In the genomic region with DNA sequence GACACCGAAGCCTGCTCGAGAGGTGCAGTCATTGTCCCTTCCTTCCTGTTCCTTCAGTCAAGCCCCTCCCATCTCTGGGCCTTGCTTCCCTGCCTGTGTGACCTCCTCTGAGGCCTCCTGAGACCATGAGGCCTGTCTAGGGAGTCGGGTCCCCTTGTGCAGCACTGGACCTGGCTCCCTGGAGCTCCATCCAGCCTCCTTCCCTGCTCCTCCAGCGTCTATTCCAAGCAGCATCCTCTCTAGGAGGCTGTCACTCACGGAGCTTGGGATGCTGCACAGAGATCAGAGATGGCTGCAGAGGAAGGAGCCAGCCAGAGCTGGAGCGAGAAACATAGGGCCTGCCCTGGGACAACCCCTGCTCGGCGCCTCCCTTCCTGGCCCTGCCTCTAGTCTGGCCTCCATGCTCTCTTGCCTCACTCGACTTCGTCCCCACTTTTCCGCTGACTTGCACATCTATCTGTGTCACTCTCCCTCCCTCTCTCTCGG, we compare ENCODE assay signal across 23 cellular contexts.
DNase-seq lines count a peak whose midpoint lies in the region; TF ChIP-seq lines count a peak whose summit lies in the region.
"Had no signal": no experiment of that assay in that cellular context is flagged by ENCODE, and none has a peak within 500 bp of the region (broad histone marks: within the 10 kb centered on the region; RNA-seq: fewer than 3 reads in every experiment).

No MANE protein-coding gene starts in this region.

- H3K14ac ChIP-seq in H9 (ENCODE audit: insufficient read depth, low read length) = no peak overlapping the region

- no peak overlapping the region for H3K4me3 Mint-ChIP-seq in activated CD4-positive, alpha-beta memory T cell treated with anti-CD3 and anti-CD28 coated beads, Interleukin-2, amount 10 ng/mL, durations not matched to agents 7 days and 5 days
- H3K4me3 Mint-ChIP-seq in activated CD4-positive, alpha-beta memory T cell treated with anti-CD3 and anti-CD28 coated beads for 36 hours = no peak overlapping the region
- no peak overlapping the region for H3K4me3 Mint-ChIP-seq in H9
- H3K4me3 Mint-ChIP-seq in HFFc6 = no peak overlapping the region

- no peak overlapping the region for H2AFZ ChIP-seq in H9 (ENCODE audit: low read length)
- H2AFZ ChIP-seq: parathyroid adenoma had no signal

- H3K56ac ChIP-seq in H9 (ENCODE audit: insufficient read length, low read depth, low read length) = no peak overlapping the region

- POLR2A ChIA-PET in activated CD4-positive, alpha-beta memory T cell treated with anti-CD3 and anti-CD28 coated beads, Interleukin-2, amount 10 ng/mL, durations not matched to agents 7 days and 5 days (lab: Charles Lee) = no interaction called here
- POLR2A ChIA-PET in activated CD4-positive, alpha-beta memory T cell treated with anti-CD3 and anti-CD28 coated beads for 36 hours (lab: Charles Lee) = no interaction called here
- POLR2A ChIA-PET in RWPE1 (lab: Yijun Ruan, JAX; ENCODE audit: low non-redundant PET) = no interaction called here

- no peak overlapping the region for H3K18ac ChIP-seq in H9 (ENCODE audit: insufficient read length, low read depth, low read length)

- H3K27ac Mint-ChIP-seq in activated CD4-positive, alpha-beta memory T cell treated with anti-CD3 and anti-CD28 coated beads, Interleukin-2, amount 10 ng/mL, durations not matched to agents 7 days and 5 days = no peak overlapping the region
- no peak overlapping the region for H3K27ac Mint-ChIP-seq in activated CD4-positive, alpha-beta memory T cell treated with anti-CD3 and anti-CD28 coated beads for 36 hours
- no peak overlapping the region; a peak in 1 of 7 replicates for H3K27ac Mint-ChIP-seq in H9
- no peak overlapping the region for H3K27ac Mint-ChIP-seq in HFFc6
- H3K27ac Mint-ChIP-seq: activated T-helper 2 cell treated with anti-CD3 and anti-CD28 coated beads, Interferon-gamma antibody, Interleukin-2, Interleukin-4, amounts not matched to agents 10 μg/mL and 5 μg/mL and 100 μg/mL, durations not matched to agents 14 hours and 24 hours and 36 hours had no signal

- no peak overlapping the region for H2BK120ac ChIP-seq in H9 (ENCODE audit: low read depth, low read length, poor library complexity, severe bottlenecking)

- peaks cover 10% of the 10 kb centered on the region for H3K4me1 Mint-ChIP-seq in activated CD4-positive, alpha-beta memory T cell treated with anti-CD3 and anti-CD28 coated beads, Interleukin-2, amount 10 ng/mL, durations not matched to agents 7 days and 5 days
- H3K4me1 Mint-ChIP-seq in activated CD4-positive, alpha-beta memory T cell treated with anti-CD3 and anti-CD28 coated beads for 36 hours (ENCODE audit: low read depth) = peaks cover 11% of the 10 kb centered on the region
- H3K4me1 Mint-ChIP-seq in H9 (peaks cover 27 to 30% of the 10 kb centered on the region in 2 experiments), HFFc6 (ENCODE audit: low read depth) (no peaks in the 10 kb centered on the region)

- CTCF ChIA-PET in activated CD4-positive, alpha-beta memory T cell treated with anti-CD3 and anti-CD28 coated beads, Interleukin-2, amount 10 ng/mL, durations not matched to agents 7 days and 5 days (lab: Charles Lee) = no interaction called here
- CTCF ChIA-PET in activated CD4-positive, alpha-beta memory T cell treated with anti-CD3 and anti-CD28 coated beads for 36 hours (lab: Charles Lee) = no interaction called here
- CTCF ChIA-PET in RWPE1 (lab: Yijun Ruan, JAX) = no interaction called here

- no peaks in the 10 kb centered on the region for H3K79me1 ChIP-seq in H9 (ENCODE audit: insufficient read depth, low read depth, low read length, poor library complexity, severe bottlenecking)

- TF ChIP-seq POLR2A in sigmoid colon (IDR thresholded peaks at IDR 0.05) = no peak

- no peak overlapping the region for H3K4me3 ChIP-seq in sigmoid colon
- H3K4me3 ChIP-seq: adrenal gland, cardiac muscle cell, HAP-1, left ventricle myocardium inferior had no signal

- intact Hi-C loops in activated CD4-positive, alpha-beta memory T cell treated with anti-CD3 and anti-CD28 coated beads for 36 hours (cut with micrococcal nuclease) = no loop called here
- intact Hi-C loops in sigmoid colon (cut with DNase I) = no loop called here

- H3K27me3 ChIP-seq in sigmoid colon = no peaks in the 10 kb centered on the region
- no peaks in the 10 kb centered on the region for H3K27me3 ChIP-seq in H9 (ENCODE audit: insufficient read depth, low read length)
- H3K27me3 ChIP-seq: adrenal gland, cardiac muscle cell had no signal

- H3K4me2 ChIP-seq in H9 (ENCODE audit: insufficient read depth, insufficient read length, low read length) = no peak overlapping the region

- no peak overlapping the region for H4K91ac ChIP-seq in H9 (ENCODE audit: insufficient read length, low read depth, low read length)

- H3K9me3 Mint-ChIP-seq in activated CD4-positive, alpha-beta memory T cell treated with anti-CD3 and anti-CD28 coated beads, Interleukin-2, amount 10 ng/mL, durations not matched to agents 7 days and 5 days = no peaks in the 10 kb centered on the region
- H3K9me3 Mint-ChIP-seq in activated CD4-positive, alpha-beta memory T cell treated with anti-CD3 and anti-CD28 coated beads for 36 hours = no peaks in the 10 kb centered on the region
- H3K9me3 Mint-ChIP-seq in H9 (no peaks in the 10 kb centered on the region), HFFc6 (peaks cover 30% of the 10 kb centered on the region; the same call in 1 of the 2 replicates)
- H3K9me3 Mint-ChIP-seq: activated T-helper 2 cell treated with anti-CD3 and anti-CD28 coated beads, Interferon-gamma antibody, Interleukin-2, Interleukin-4, amounts not matched to agents 10 μg/mL and 5 μg/mL and 100 μg/mL, durations not matched to agents 14 hours and 24 hours and 36 hours had no signal

- H4K5ac ChIP-seq in H9 (ENCODE audit: insufficient read length, low read depth, low read length) = no peak overlapping the region

- peaks cover 0 to 22% (median 16%) of the 10 kb centered on the region in 4 donors for H3K4me1 ChIP-seq in sigmoid colon
- H3K4me1 ChIP-seq in H9 (ENCODE audit: insufficient read depth, low read length) = no peaks in the 10 kb centered on the region
- H3K4me1 ChIP-seq: adrenal gland, HAP-1, left ventricle myocardium inferior, parathyroid adenoma had no signal

- no peak overlapping the region for H3T11ph ChIP-seq in H9 (ENCODE audit: low read length)

- H2AK5ac ChIP-seq in H9 (ENCODE audit: insufficient read length, low read length) = no peak overlapping the region

- no peak overlapping the region for H2BK15ac ChIP-seq in H9 (ENCODE audit: low read depth, low read length)

- no peaks in the 10 kb centered on the region for H3K79me2 ChIP-seq in H9 (ENCODE audit: insufficient read depth, low read length)
- H3K79me2 ChIP-seq: parathyroid adenoma had no signal

- no peaks in the 10 kb centered on the region for H3K36me3 ChIP-seq in sigmoid colon
- H3K36me3 ChIP-seq: adrenal gland, cardiac muscle cell, HAP-1, left ventricle myocardium inferior had no signal

- no peak overlapping the region for H3K23ac ChIP-seq in H9 (ENCODE audit: insufficient read length, low read depth, low read length)

- WGBS in sigmoid colon, 2 donors = 72 to 75% methylated on average over 12 of the region's 12 CpGs
- no CpG with 5 or more reads among the region's 12 CpGs for WGBS in H9 (ENCODE audit: extremely low coverage, insufficient read length, low lambda C conversion rate)

- H3K27me3 Mint-ChIP-seq in activated CD4-positive, alpha-beta memory T cell treated with anti-CD3 and anti-CD28 coated beads, Interleukin-2, amount 10 ng/mL, durations not matched to agents 7 days and 5 days = no peaks in the 10 kb centered on the region
- no peaks in the 10 kb centered on the region for H3K27me3 Mint-ChIP-seq in activated CD4-positive, alpha-beta memory T cell treated with anti-CD3 and anti-CD28 coated beads for 36 hours
- no peaks in the 10 kb centered on the region; the same call in none of the 2 replicates for H3K27me3 Mint-ChIP-seq in H9 (ENCODE audit: low read depth)
- peaks cover 4% of the 10 kb centered on the region for H3K27me3 Mint-ChIP-seq in HFFc6 (ENCODE audit: insufficient read depth)

- no peak overlapping the region for H2BK12ac ChIP-seq in H9 (ENCODE audit: insufficient read length, low read depth, low read length)

- H3K9ac ChIP-seq in H9 (ENCODE audit: extremely low read depth, insufficient read length, low read length) = no peak overlapping the region
- H3K9ac ChIP-seq: parathyroid adenoma had no signal

- no peaks in the 10 kb centered on the region for H3K23me2 ChIP-seq in H9 (ENCODE audit: insufficient read length, low read depth, low read length, poor library complexity, severe bottlenecking)

- no peak overlapping the region for H2BK20ac ChIP-seq in H9 (ENCODE audit: low read depth, low read length, poor library complexity, severe bottlenecking)

- TF ChIP-seq EP300 in sigmoid colon (IDR thresholded peaks at IDR 0.05) = no peak

- no peaks in the 10 kb centered on the region for H4K20me1 ChIP-seq in H9 (ENCODE audit: control insufficient read depth, insufficient read depth, insufficient read length)

- peak; percentile 14 for DNase-seq in activated CD4-positive, alpha-beta memory T cell treated with anti-CD3 and anti-CD28 coated beads, Interleukin-2, amount 10 ng/mL, durations not matched to agents 7 days and 5 days
- DNase-seq in activated CD4-positive, alpha-beta memory T cell treated with anti-CD3 and anti-CD28 coated beads for 36 hours = no peak
- DNase-seq in RWPE1 (ENCODE audit: low spot score) (no peak), islet precursor cell (peak; percentile 54), sigmoid colon (peak; percentile 34), NCI-H748 treated with DMSO at 0.1 percent for 48 hours (lab: John Stamatoyannopoulos, UW) (no peak), H9 (no peak), HFFc6 (no peak)
- DNase-seq: activated CD4-positive, alpha-beta T cell treated with anti-CD3 and anti-CD28 coated beads, Interleukin-2, amount 50 U/mL, for 4 hours; C1 segment of cervical spinal cord; GF-D8; left ventricle myocardium inferior; NCI-H146; NCI-H2171; NCI-H526 treated with DMSO at 0.1 percent for 48 hours; OCI-M1; SHP77 treated with DMSO at 0.1 percent for 48 hours; stimulated activated CD4-positive, alpha-beta T cell treated with anti-CD3 and anti-CD28 coated beads, Interleukin-2, amount 100 ng/mL, for 24 hours had no signal

- H4K8ac ChIP-seq in H9 (replicated peaks; ENCODE audit: insufficient read length, low read depth, low read length) = no peak overlapping the region

- no peak overlapping the region for H2BK5ac ChIP-seq in H9 (ENCODE audit: insufficient read length, low read length)

- H3K36me3 Mint-ChIP-seq in activated CD4-positive, alpha-beta memory T cell treated with anti-CD3 and anti-CD28 coated beads, Interleukin-2, amount 10 ng/mL, durations not matched to agents 7 days and 5 days (ENCODE audit: low read depth) = no peaks in the 10 kb centered on the region
- H3K36me3 Mint-ChIP-seq in activated CD4-positive, alpha-beta memory T cell treated with anti-CD3 and anti-CD28 coated beads for 36 hours = no peaks in the 10 kb centered on the region
- H3K36me3 Mint-ChIP-seq in H9 (ENCODE audit: insufficient read depth in 1 of 3, low read depth in 3 of 3) (no peaks in the 10 kb centered on the region), HFFc6 (ENCODE audit: low read depth) (peaks cover 4% of the 10 kb centered on the region; the same call in 1 of the 2 replicates)

- TF ChIP-seq CTCF in RWPE1 (conservative IDR thresholded peaks at IDR 0.05; ENCODE audit: low read depth) (no peak), sigmoid colon (IDR thresholded peaks at IDR 0.05) (no peak), H9 (conservative IDR thresholded peaks at IDR 0.05) (no peak), HFFc6 (IDR thresholded peaks at IDR 0.05) (no peak)

- peak overlapping the region; percentile 72 for H3K27ac ChIP-seq in RWPE1
- H3K27ac ChIP-seq in sigmoid colon = no peak overlapping the region
- no peak overlapping the region for H3K27ac ChIP-seq in H9 (ENCODE audit: insufficient read length, low read depth, low read length)
- H3K27ac ChIP-seq: adrenal gland, cardiac muscle cell, left ventricle myocardium inferior, parathyroid adenoma had no signal

- H3K4ac ChIP-seq in H9 (ENCODE audit: low read depth, low read length) = no peak overlapping the region

- H3K9me3 ChIP-seq in sigmoid colon = no peaks in the 10 kb centered on the region
- H3K9me3 ChIP-seq in H9 (ENCODE audit: control insufficient read depth, low read depth, low read length) = no peaks in the 10 kb centered on the region
- H3K9me3 ChIP-seq: adrenal gland, HAP-1, left ventricle myocardium inferior had no signal

Comparison
In these comparisons a context has a peak if more than half of its experiments do, and no peak if none do; other contexts are left out.
1. DNase-seq: peak in activated CD4-positive, alpha-beta memory T cell treated with anti-CD3 and anti-CD28 coated beads, Interleukin-2, amount 10 ng/mL, durations not matched to agents 7 days and 5 days (single experiment), islet precursor cell (single experiment) and sigmoid colon (single experiment); none in activated CD4-positive, alpha-beta memory T cell treated with anti-CD3 and anti-CD28 coated beads for 36 hours (single experiment), RWPE1 (single experiment), NCI-H748 treated with DMSO at 0.1 percent for 48 hours (single experiment), H9 (single experiment) and HFFc6 (single experiment).